In the genomic region with DNA sequence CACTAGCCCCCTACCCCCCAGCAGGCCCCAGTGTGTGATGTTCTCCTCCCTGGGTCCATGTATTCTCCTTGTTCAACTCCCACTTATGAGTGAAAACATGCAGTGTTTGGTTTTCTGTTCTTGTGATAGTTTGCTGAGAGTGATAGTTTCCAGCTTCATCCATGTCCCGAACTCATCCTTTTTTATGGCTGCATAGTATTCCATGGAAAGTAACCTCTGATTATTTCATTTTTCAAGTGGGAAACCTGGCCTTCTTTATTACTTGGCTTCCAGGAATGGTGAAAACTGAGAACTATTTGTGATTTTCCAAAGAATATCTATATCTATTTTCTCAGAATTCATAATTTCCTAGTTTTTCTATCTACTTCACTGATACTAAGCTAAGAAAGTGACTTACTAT, we compare ENCODE assay signal across 31 cellular contexts.
A peak's percentile ranks its signal among the peaks of the same experiment; 100 is the strongest.
DNase-seq lines count a peak whose midpoint lies in the region; ATAC-seq, FAIRE-seq and TF ChIP-seq lines count a peak whose summit lies in the region.
"Had no signal": no experiment of that assay in that cellular context is flagged by ENCODE, and none has a peak within 500 bp of the region (broad histone marks: within the 10 kb centered on the region; RNA-seq: fewer than 3 reads in every experiment).

No MANE protein-coding gene starts in this region.

- CTCF ChIA-PET in HEK293 (lab: Yijun Ruan, JAX) = interaction anchor here (0.7 kb wide), 1 partner anchor 564 kb away, joined by 3 read pairs; no protein-coding TSS in a partner anchor
- CTCF ChIA-PET in K562 (lab: Yijun Ruan, JAX; ENCODE audit: low intra/inter-chr PET ratio) = no interaction called here

- H3K4me1 ChIP-seq in HEK293 (ENCODE audit: control insufficient read depth, insufficient read depth, low read length) (no peaks in the 10 kb centered on the region), K562 (replicated peaks in 1 of 2; ENCODE audit: control insufficient read depth in 2 of 2, insufficient read depth in 2 of 2, low read length in 2 of 2) (no peaks in the 10 kb centered on the region)
- H3K4me1 ChIP-seq: A549; BE2C; BLaER1; BLaER1 treated with 17β-estradiol and CSF1 and Interleukin-3, amounts not matched to agents 10 nM and 100 nM; Caco-2 had no signal

- DNase-seq in K562 (ENCODE audit: extremely low read depth in 1 of 4, low spot score in 3 of 4) = no peak
- no peak for DNase-seq in retina
- DNase-seq: 8988T; ACHN; AML-193; BE2C; C1 segment of cervical spinal cord; Caco-2; Calu3; CD4-positive, alpha-beta memory T cell; CD4-positive, alpha-beta T cell; CD4-positive, CD25-positive, alpha-beta regulatory T cell; CD8-positive, alpha-beta memory T cell; CD8-positive, alpha-beta T cell; COR-L47; DMS 273 treated with DMSO at 0.1 percent for 48 hours; DMS153; DMS53; DMS79; DMS79 treated with DMSO at 0.1 percent for 48 hours; DND-41; EL had no signal

- no peak for TF ChIP-seq POLR2A in K562 (conservative IDR thresholded peaks at IDR 0.05)

- no peak overlapping the region for H2AFZ ChIP-seq in K562 (ENCODE audit: low read depth, low read length)

- TF ChIP-seq RAD21 in K562 (CRISPR knock-in tag; conservative IDR thresholded peaks at IDR 0.05 in 1 of 2, IDR thresholded peaks at IDR 0.05 in 1 of 2) = no peak

- H3K9ac ChIP-seq in K562 (ENCODE audit: insufficient read depth in 1 of 2, low read depth in 2 of 2, low read length in 2 of 2) = no peak overlapping the region
- H3K9ac ChIP-seq: BLaER1; BLaER1 treated with 17β-estradiol and CSF1 and Interleukin-3, amounts not matched to agents 10 nM and 100 nM had no signal

- H3K36me3 ChIP-seq in HEK293 (ENCODE audit: control insufficient read depth in 2 of 2, insufficient read depth in 1 of 2, low read length in 2 of 2) = no peaks in the 10 kb centered on the region
- no peaks in the 10 kb centered on the region for H3K36me3 ChIP-seq in K562 (ENCODE audit: control insufficient read depth, insufficient read depth, low read length)
- H3K36me3 ChIP-seq: BE2C; BLaER1; BLaER1 treated with 17β-estradiol and CSF1 and Interleukin-3, amounts not matched to agents 10 nM and 100 nM had no signal

- H3K79me2 ChIP-seq in K562 (ENCODE audit: control insufficient read depth, insufficient read depth, low read length) = no peaks in the 10 kb centered on the region

- H3K4me3 ChIP-seq in HEK293 (ENCODE audit: low read depth, low read length) = no peak overlapping the region
- no peak overlapping the region for H3K4me3 ChIP-seq in K562
- H3K4me3 ChIP-seq: A549; BLaER1; BLaER1 treated with 17β-estradiol and CSF1 and Interleukin-3, amounts not matched to agents 10 nM and 100 nM had no signal

- peaks cover 2 to 4% of the 10 kb centered on the region in 2 experiments; a peak in 2 of 5 replicates for H3K27me3 ChIP-seq in K562 (ENCODE audit: control insufficient read depth in 2 of 2, insufficient read depth in 2 of 2, low read length in 2 of 2)
- H3K27me3 ChIP-seq: BE2C; BLaER1; BLaER1 treated with 17β-estradiol and CSF1 and Interleukin-3, amounts not matched to agents 10 nM and 100 nM had no signal

- H3K9me3 ChIP-seq in HEK293 (ENCODE audit: control insufficient read depth, insufficient read depth, low read depth, low read length) (no peaks in the 10 kb centered on the region), K562 (replicated peaks; ENCODE audit: control insufficient read depth, insufficient read depth, low read depth, low read length) (no peaks in the 10 kb centered on the region)
- H3K9me3 ChIP-seq: A549, BE2C, BLaER1, Caco-2 had no signal

- FAIRE-seq in K562 (lab: Jason Lieb, UNC) = no peak
- FAIRE-seq: A204.1, A549, D721Med had no signal

- no peak overlapping the region for H3K27ac ChIP-seq in HEK293 (ENCODE audit: extremely low read depth, low read depth, low read length)
- H3K27ac ChIP-seq in K562 (ENCODE audit: extremely low read depth, low read depth, low read length) = no peak overlapping the region
- H3K27ac ChIP-seq: 22Rv1; A549; BLaER1; BLaER1 treated with 17β-estradiol and CSF1 and Interleukin-3, amounts not matched to agents 10 nM and 100 nM; C4-2B had no signal

- WGBS in K562 (ENCODE audit: insufficient coverage, low coverage, missing lambda C conversion rate) = 10% methylated on average over 1 of the region's 1 CpG

- no peak for TF ChIP-seq CTCF in HEK293 (tag by site-specific recombination; IDR thresholded peaks at IDR 0.05)
- TF ChIP-seq CTCF in K562 (IDR thresholded peaks at IDR 0.05 in 2 of 3, conservative IDR thresholded peaks at IDR 0.05 in 1 of 3; ENCODE audit: insufficient read depth in 2 of 3, low read depth in 1 of 3, low read length in 3 of 3) = no peak

- H4K20me1 ChIP-seq in K562 (replicated peaks; ENCODE audit: control insufficient read depth, insufficient read depth, low read length) = no peaks in the 10 kb centered on the region
- H4K20me1 ChIP-seq: BLaER1; BLaER1 treated with 17β-estradiol and CSF1 and Interleukin-3, amounts not matched to agents 10 nM and 100 nM had no signal

- in situ Hi-C loops in K562 (cut with MboI) = no loop called here

- POLR2A ChIA-PET in HEK293 (lab: Yijun Ruan, JAX) (no interaction called here), K562 (lab: Yijun Ruan, JAX) (no interaction called here)

- H3K9me1 ChIP-seq in K562 (ENCODE audit: control insufficient read depth, insufficient read depth, low read length) = no peaks in the 10 kb centered on the region

- BruUV-seq in K562 (replicated peaks; lab: Mats Ljungman, UMichigan) = no TSS peak

- intact Hi-C loops in K562 (cut with micrococcal nuclease) = loop anchor here (10.0 kb wide), 2 partner anchors 209 to 799 kb away; partner anchors contain the start of gene GATAD1

- no peak for TF ChIP-seq EP300 in K562 (IDR thresholded peaks at IDR 0.05; ENCODE audit: low read length)

- H3K4me2 ChIP-seq in K562 (ENCODE audit: insufficient read depth, low read length) = no peak overlapping the region
- H3K4me2 ChIP-seq: A549; BLaER1; BLaER1 treated with 17β-estradiol and CSF1 and Interleukin-3, amounts not matched to agents 10 nM and 100 nM had no signal

- ATAC-seq in K562 = no peak
- no peak for ATAC-seq in GM19328 (IDR thresholded peaks at IDR 0.05; ENCODE audit: unreplicated experiment)
- ATAC-seq: A549; CD8-positive, alpha-beta T cell had no signal

TF ChIP-seq in HEK293, 187 proteins besides CTCF, POLR2A, EP300 and RAD21:
- TF ChIP-seq ZNF146 (tag by site-specific recombination; IDR thresholded peaks at IDR 0.05) (peak; percentile 66), ZBTB17 (tag by site-specific recombination; IDR thresholded peaks at IDR 0.05) (no peak)

TF ChIP-seq in K562, 482 proteins besides CTCF, POLR2A, EP300 and RAD21:
- TF ChIP-seq ZNF146 (CRISPR knock-in tag; IDR thresholded peaks at IDR 0.05; ENCODE audit: unreplicated experiment) = peak; percentile 97
- TF ChIP-seq POLR3G (IDR thresholded peaks at IDR 0.05; ENCODE audit: extremely low read depth, insufficient read length, insufficient replicate concordance) = no peak
- TF ChIP-seq RBM25 (IDR thresholded peaks at IDR 0.05; ENCODE audit: low read depth, low read length, severe bottlenecking) = peak; percentile 84
- no peak for TF ChIP-seq USF2 (CRISPR knock-in tag; IDR thresholded peaks at IDR 0.05)
- TF ChIP-seq, protein P1, sequence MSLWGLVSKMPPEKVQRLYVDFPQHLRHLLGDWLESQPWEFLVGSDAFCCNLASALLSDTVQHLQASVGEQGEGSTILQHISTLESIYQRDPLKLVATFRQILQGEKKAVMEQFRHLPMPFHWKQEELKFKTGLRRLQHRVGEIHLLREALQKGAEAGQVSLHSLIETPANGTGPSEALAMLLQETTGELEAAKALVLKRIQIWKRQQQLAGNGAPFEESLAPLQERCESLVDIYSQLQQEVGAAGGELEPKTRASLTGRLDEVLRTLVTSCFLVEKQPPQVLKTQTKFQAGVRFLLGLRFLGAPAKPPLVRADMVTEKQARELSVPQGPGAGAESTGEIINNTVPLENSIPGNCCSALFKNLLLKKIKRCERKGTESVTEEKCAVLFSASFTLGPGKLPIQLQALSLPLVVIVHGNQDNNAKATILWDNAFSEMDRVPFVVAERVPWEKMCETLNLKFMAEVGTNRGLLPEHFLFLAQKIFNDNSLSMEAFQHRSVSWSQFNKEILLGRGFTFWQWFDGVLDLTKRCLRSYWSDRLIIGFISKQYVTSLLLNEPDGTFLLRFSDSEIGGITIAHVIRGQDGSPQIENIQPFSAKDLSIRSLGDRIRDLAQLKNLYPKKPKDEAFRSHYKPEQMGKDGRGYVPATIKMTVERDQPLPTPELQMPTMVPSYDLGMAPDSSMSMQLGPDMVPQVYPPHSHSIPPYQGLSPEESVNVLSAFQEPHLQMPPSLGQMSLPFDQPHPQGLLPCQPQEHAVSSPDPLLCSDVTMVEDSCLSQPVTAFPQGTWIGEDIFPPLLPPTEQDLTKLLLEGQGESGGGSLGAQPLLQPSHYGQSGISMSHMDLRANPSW (CRISPR knock-in tag; IDR thresholded peaks at IDR 0.05) = no peak
TF ChIP-seq in K562: peak in this region for 2.

Comparison
In these comparisons a context has a peak if more than half of its experiments do, and no peak if none do; other contexts are left out.
1. Of the 44 proteins assayed by ChIP-seq in both K562 and HEK293: peak only in K562: none; only in HEK293: none; in both: ZNF146; in neither: 43.